In the genomic region with DNA sequence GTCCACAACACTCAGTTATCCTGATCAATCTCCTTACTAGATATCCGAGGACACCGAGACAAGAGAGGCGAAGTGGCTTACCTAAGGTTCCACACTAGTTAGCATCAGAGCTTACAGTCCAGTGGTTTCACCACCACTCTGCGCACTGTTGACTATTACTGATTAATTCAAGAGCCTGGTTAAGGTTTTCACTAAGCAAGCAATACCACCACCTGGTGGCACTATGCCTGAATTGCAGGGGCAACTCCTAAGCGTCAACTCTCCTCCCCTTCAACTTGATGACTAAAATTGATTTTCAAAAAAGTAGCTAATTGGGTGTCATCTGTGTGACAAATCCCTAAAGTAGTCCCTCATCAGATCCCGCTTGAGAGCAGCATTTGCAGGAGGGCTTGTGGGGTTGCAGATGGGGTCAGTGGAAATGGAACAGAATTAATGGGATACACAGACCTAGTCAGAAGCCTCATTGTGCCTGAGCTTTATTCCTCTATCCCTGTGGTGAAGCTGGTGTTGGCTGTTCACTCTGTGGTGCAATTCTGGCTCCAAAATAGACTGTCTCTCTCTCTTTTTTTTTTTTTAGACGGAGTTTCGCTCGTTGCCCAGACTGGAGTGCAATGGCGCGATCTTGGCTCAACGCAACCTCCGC, we compare ENCODE assay signal across 9 cellular contexts. TPM values are rescaled to one million over a fixed set of nuclear protein-coding genes. Genes with fewer than 3 reads are reported as not detected.
DNase-seq lines count a peak whose midpoint lies in the region; ATAC-seq lines count a peak whose summit lies in the region.
"Had no signal": no experiment of that assay in that cellular context is flagged by ENCODE, and none has a peak within 500 bp of the region (broad histone marks: within the 10 kb centered on the region; RNA-seq: fewer than 3 reads in every experiment).

No MANE protein-coding gene starts in this region.

- H3K4me3 Mint-ChIP-seq in stimulated activated naive CD8-positive, alpha-beta T cell treated with anti-CD3 and anti-CD28 coated beads, Interleukin-15, amount 100 ng/mL, for 72 hours, result no peak overlapping the region
- H3K4me3 Mint-ChIP-seq: activated B cell treated with CpG ODN at 0.5 μM for 24 hours had no signal

- no peaks in the 10 kb centered on the region for H3K79me2 ChIP-seq in GM23248 (ENCODE audit: insufficient read depth)

- peaks cover 5% of the 10 kb centered on the region for H3K27me3 ChIP-seq in GM23248 (replicated peaks; ENCODE audit: insufficient read depth)

- no peak overlapping the region for H3K4me3 ChIP-seq in GM23248

- H3K9me3 Mint-ChIP-seq in stimulated activated naive CD8-positive, alpha-beta T cell treated with anti-CD3 and anti-CD28 coated beads, Interleukin-15, amount 100 ng/mL, for 72 hours, result no peaks in the 10 kb centered on the region

- no peaks in the 10 kb centered on the region for H3K9me2 ChIP-seq in GM23248 (ENCODE audit: insufficient read depth)

- 82 to 86% methylated on average over 13 of the region's 13 CpGs for WGBS in GM23248 (ENCODE audit: low coverage in 1 of 2, low lambda C conversion rate in 2 of 2, missing lambda C conversion rate in 2 of 2), 2 experiments

- no peaks in the 10 kb centered on the region for H4K20me1 ChIP-seq in GM23248 (ENCODE audit: insufficient read depth)

- peaks cover 14% of the 10 kb centered on the region for H3K4me1 Mint-ChIP-seq in stimulated activated naive CD8-positive, alpha-beta T cell treated with anti-CD3 and anti-CD28 coated beads, Interleukin-15, amount 100 ng/mL, for 72 hours
- H3K4me1 Mint-ChIP-seq: activated B cell treated with CpG ODN at 0.5 μM for 24 hours had no signal

- no peaks in the 10 kb centered on the region for H3K4me1 ChIP-seq in GM23248 (ENCODE audit: insufficient read depth)

- H3K27me3 Mint-ChIP-seq in stimulated activated naive CD8-positive, alpha-beta T cell treated with anti-CD3 and anti-CD28 coated beads, Interleukin-15, amount 100 ng/mL, for 72 hours, result no peaks in the 10 kb centered on the region
- H3K27me3 Mint-ChIP-seq: activated B cell treated with CpG ODN at 0.5 μM for 24 hours had no signal

- H3K27ac ChIP-seq in GM23248, result no peak overlapping the region

- no peak overlapping the region for H2AFZ ChIP-seq in GM23248

- no peaks in the 10 kb centered on the region for H3K36me3 ChIP-seq in GM23248 (ENCODE audit: low read depth)

- peak; percentile 78 for DNase-seq in ELF-1 (ENCODE audit: low read depth, low spot score)
- DNase-seq in Kasumi-1 (lab: John Stamatoyannopoulos, UW), result peak; percentile 67 to 75
- peak; percentile 74 to 77 for DNase-seq in activated CD4-positive, alpha-beta T cell treated with anti-CD3 and anti-CD28 coated beads, Interleukin-2, amount 50 U/mL, for 48 hours
- peak; percentile 71 for DNase-seq in iPS-NIHi11 (ENCODE audit: low spot score)
- DNase-seq in stimulated activated naive CD8-positive, alpha-beta T cell treated with anti-CD3 and anti-CD28 coated beads, Interleukin-15, amount 100 ng/mL, for 72 hours, result peak; percentile 39 to 63
- no peak for DNase-seq in GM23248
- DNase-seq: activated B cell treated with CpG ODN at 0.5 μM for 24 hours had no signal

- no peaks in the 10 kb centered on the region for H3K9me3 ChIP-seq in GM23248 (ENCODE audit: low read depth)

- H3K9ac ChIP-seq in GM23248, result no peak overlapping the region

- H3K27ac Mint-ChIP-seq in stimulated activated naive CD8-positive, alpha-beta T cell treated with anti-CD3 and anti-CD28 coated beads, Interleukin-15, amount 100 ng/mL, for 72 hours, result no peak overlapping the region
- H3K27ac Mint-ChIP-seq: activated B cell treated with CpG ODN at 0.5 μM for 24 hours had no signal

- H3F3A ChIP-seq in GM23248 (ENCODE audit: insufficient read depth), result no peaks in the 10 kb centered on the region

- no peak overlapping the region for H3K4me2 ChIP-seq in GM23248 (ENCODE audit: unreplicated experiment)

- ATAC-seq in stimulated activated naive CD8-positive, alpha-beta T cell treated with anti-CD3 and anti-CD28 coated beads, Interleukin-15, amount 100 ng/mL, for 72 hours, result no peak
- ATAC-seq in HG03520 (IDR thresholded peaks at IDR 0.05; ENCODE audit: unreplicated experiment), result no peak
- ATAC-seq in HG02678 (IDR thresholded peaks at IDR 0.05; ENCODE audit: unreplicated experiment), result no peak

- in situ Hi-C loops in GM23248 (cut with MboI), result no loop called here

RNA-seq across cellular contexts. Expression of a gene that starts 9.1 kb away (rescaled TPM):
- total RNA-seq in GM23248 (2014; rRNA removed; shearing (Covaris generic)), result not detected in 2 replicates
- polyA plus RNA-seq in GM23248 (2016; fragmentation: Nextera tagmentation; extraction: Ambion mirVana), result not detected in 2 replicates

RNA-seq across cellular contexts. Expression of a gene that starts 27.7 kb away (rescaled TPM):
- 3.0 and 5.0 TPM in 2 replicates for total RNA-seq in GM23248 (2014; rRNA removed; shearing (Covaris generic))
- 4.1 and 5.2 TPM in 2 replicates for polyA plus RNA-seq in GM23248 (2016; fragmentation: Nextera tagmentation; extraction: Ambion mirVana)
